In the genomic region with DNA sequence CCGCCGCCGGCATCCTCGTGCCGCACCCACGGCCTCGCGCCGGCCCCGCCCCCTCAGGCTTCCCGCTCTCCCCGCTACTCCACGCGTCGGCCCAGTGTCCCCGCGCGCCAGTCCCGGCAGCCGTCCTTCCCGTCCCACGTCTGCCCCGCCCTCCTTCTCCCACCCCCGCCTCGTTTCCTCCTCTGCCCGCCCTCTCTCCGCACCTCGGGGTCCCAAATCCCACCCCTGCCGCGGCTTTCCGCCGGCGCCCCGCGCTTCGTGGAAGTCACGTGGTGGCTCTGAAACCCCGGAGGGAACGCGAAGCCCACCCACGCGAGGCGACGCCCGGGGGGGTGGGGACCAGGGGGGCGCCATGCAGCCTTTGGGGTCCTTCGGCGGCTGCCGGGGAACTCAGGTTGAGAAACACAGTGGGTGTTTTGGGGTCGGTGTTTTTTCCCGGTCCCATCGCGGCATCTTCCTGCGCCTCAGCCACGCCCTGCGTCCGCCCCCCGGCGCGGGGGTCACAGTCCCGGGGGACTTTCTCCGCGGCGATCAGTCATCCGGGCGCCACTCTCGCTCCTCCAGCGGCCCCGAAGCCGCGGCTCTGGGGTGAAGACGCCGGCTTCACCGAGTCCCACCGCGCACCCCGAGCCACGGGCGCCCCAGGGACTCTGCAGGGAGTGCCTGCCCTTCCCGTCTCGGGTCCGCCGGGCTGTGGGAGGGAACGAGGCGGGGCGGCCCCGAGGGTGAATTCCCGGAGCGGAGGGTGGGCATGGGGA, we compare ENCODE assay signal across 8 cellular contexts. TPM values are rescaled to one million over a fixed set of nuclear protein-coding genes. Genes with fewer than 3 reads are reported as not detected.
A peak's percentile ranks its signal among the peaks of the same experiment; 100 is the strongest.
DNase-seq lines count a peak whose midpoint lies in the region; ATAC-seq and TF ChIP-seq lines count a peak whose summit lies in the region.

BATF3 (minus strand) TSS at position 2 of the 758 bp plus-strand sequence. CDS start 78 bp downstream, outside the sequence.

- H3K27me3 ChIP-seq in dorsolateral prefrontal cortex = peaks cover 0 to 23% (median 0%) of the 10 kb centered on the region in 45 donors

- H3K4me3 Mint-ChIP-seq in mesothelial cell of epicardium = peak within 1 kb of the TSS; percentile 64
- H3K4me3 Mint-ChIP-seq in stimulated activated naive B cell treated with anti-CD40 and anti-IgM and Interleukin-4, amounts not matched to agents 10 μg/mL and 1 μg/mL and 100 μg/mL, for 72 hours = peak within 1 kb of the TSS; percentile 88 to 91

- ATAC-seq in HG03442 (IDR thresholded peaks at IDR 0.05; ENCODE audit: unreplicated experiment) = peak; percentile 30
- ATAC-seq in stimulated activated naive B cell treated with anti-CD40 and anti-IgM and Interleukin-4, amounts not matched to agents 10 μg/mL and 1 μg/mL and 100 μg/mL, for 72 hours (replicated peaks) = peak; percentile 46 to 48

- H3K9me3 Mint-ChIP-seq in mesothelial cell of epicardium = no peaks in the 10 kb centered on the region
- H3K9me3 Mint-ChIP-seq in stimulated activated naive B cell treated with anti-CD40 and anti-IgM and Interleukin-4, amounts not matched to agents 10 μg/mL and 1 μg/mL and 100 μg/mL, for 72 hours = no peaks in the 10 kb centered on the region

- TF ChIP-seq CTCF in dorsolateral prefrontal cortex (IDR thresholded peaks at IDR 0.05 in 54 of 56, conservative IDR thresholded peaks at IDR 0.05 in 2 of 56; ENCODE audit: low read depth in 1 of 56, partially characterized antibody in 56 of 56) (no peak), mesothelial cell of epicardium (IDR thresholded peaks at IDR 0.05; ENCODE audit: unreplicated experiment) (no peak)

- H3K27ac ChIP-seq in dorsolateral prefrontal cortex = peak within 1 kb of the TSS in 49 of 59 donors; percentile 11 to 84 (median 55)

- peaks cover 9% of the 10 kb centered on the region for H3K4me1 Mint-ChIP-seq in mesothelial cell of epicardium
- H3K4me1 Mint-ChIP-seq in stimulated activated naive B cell treated with anti-CD40 and anti-IgM and Interleukin-4, amounts not matched to agents 10 μg/mL and 1 μg/mL and 100 μg/mL, for 72 hours = peaks cover 51 to 78% of the 10 kb centered on the region in 2 donors

- peaks cover 78% of the 10 kb centered on the region for H3K27me3 Mint-ChIP-seq in mesothelial cell of epicardium (ENCODE audit: low read depth)
- H3K27me3 Mint-ChIP-seq in stimulated activated naive B cell treated with anti-CD40 and anti-IgM and Interleukin-4, amounts not matched to agents 10 μg/mL and 1 μg/mL and 100 μg/mL, for 72 hours = peaks cover 13 to 16% of the 10 kb centered on the region in 2 donors

- peak within 1 kb of the TSS; percentile 38 to 90 (median 66) for H3K4me3 ChIP-seq in dorsolateral prefrontal cortex

- H3K27ac Mint-ChIP-seq in mesothelial cell of epicardium = no peak within 1 kb of the TSS
- peak within 1 kb of the TSS; percentile 98 for H3K27ac Mint-ChIP-seq in stimulated activated naive B cell treated with anti-CD40 and anti-IgM and Interleukin-4, amounts not matched to agents 10 μg/mL and 1 μg/mL and 100 μg/mL, for 72 hours

- peak; percentile 35 for DNase-seq in NK-92 treated with Interleukin-12 subunit alpha and Interleukin-12 subunit beta, amount 100 ng/mL, for 24 hours (lab: John Stamatoyannopoulos, UW)
- DNase-seq in NK-92 (lab: John Stamatoyannopoulos, UW; ENCODE audit: unreplicated experiment) = no peak
- peak; percentile 69 to 80 for DNase-seq in activated CD4-positive, alpha-beta T cell treated with anti-CD3 and anti-CD28 coated beads for 4 hours
- peak in 4 of 10 donors; percentile 25 to 59 (median 52) for DNase-seq in dorsolateral prefrontal cortex
- DNase-seq in mesothelial cell of epicardium (ENCODE audit: low spot score in 2 of 2, unreplicated experiment in 2 of 2) = peak; percentile 35 to 42
- DNase-seq in stimulated activated naive B cell treated with anti-CD40 and anti-IgM and Interleukin-4, amounts not matched to agents 10 μg/mL and 1 μg/mL and 100 μg/mL, for 72 hours = peak; percentile 84
- DNase-seq in NOMO-1 treated with DMSO at 0.1 percent for 48 hours (lab: John Stamatoyannopoulos, UW; ENCODE audit: unreplicated experiment) = no peak

- no peaks in the 10 kb centered on the region for H3K36me3 Mint-ChIP-seq in mesothelial cell of epicardium
- peaks cover 29 to 35% of the 10 kb centered on the region in 2 donors for H3K36me3 Mint-ChIP-seq in stimulated activated naive B cell treated with anti-CD40 and anti-IgM and Interleukin-4, amounts not matched to agents 10 μg/mL and 1 μg/mL and 100 μg/mL, for 72 hours

- intact Hi-C loops in dorsolateral prefrontal cortex (cut with DNase I) = no loop called here

RNA-seq across cellular contexts. Expression of gene BATF3, which starts in this region (rescaled TPM):
- total RNA-seq in dorsolateral prefrontal cortex = 10 to 100 TPM in 19 of 120 experiments, 1 to 10 TPM in 101; 3.4 to 14.4 (median 7.2) TPM
- 0.84 to 1.0 TPM (median 1.0 TPM) in 3 replicates for total RNA-seq in mesothelial cell of epicardium

Comparison
In these comparisons a context has a peak if more than half of its experiments do, and no peak if none do; other contexts are left out.
1. DNase-seq: peak in NK-92 treated with Interleukin-12 subunit alpha and Interleukin-12 subunit beta, amount 100 ng/mL, for 24 hours (single experiment), activated CD4-positive, alpha-beta T cell treated with anti-CD3 and anti-CD28 coated beads for 4 hours (2 of 2), mesothelial cell of epicardium (2 of 2) and stimulated activated naive B cell treated with anti-CD40 and anti-IgM and Interleukin-4, amounts not matched to agents 10 μg/mL and 1 μg/mL and 100 μg/mL, for 72 hours (single experiment); none in NK-92 (single experiment) and NOMO-1 treated with DMSO at 0.1 percent for 48 hours (single experiment).